ENCODE assay signal across 8 cellular contexts in genomic region chr12:121797937-121798801, GRCh38. TPM values are rescaled to one million over a fixed set of nuclear protein-coding genes. Genes with fewer than 3 reads are reported as not detected.
DNase-seq lines count a peak whose midpoint lies in the region; ATAC-seq, FAIRE-seq and TF ChIP-seq lines count a peak whose summit lies in the region.

No MANE protein-coding gene starts in this region.

- H3K27me3 ChIP-seq in left ventricle myocardium inferior (ENCODE audit: low read depth): no peaks in the 10 kb centered on the region

- no peak for FAIRE-seq in frontal cortex (lab: Jason Lieb, UNC)

- peaks cover 87% of the 10 kb centered on the region for H3K4me1 ChIP-seq in left ventricle myocardium inferior

- no peaks in the 10 kb centered on the region for H3K9me3 ChIP-seq in left ventricle myocardium inferior (replicated peaks)

- H3K9me3 Mint-ChIP-seq in activated naive CD8-positive, alpha-beta T cell treated with anti-CD3 and anti-CD28 coated beads, Interleukin-2, amount 50 U/mL, for 24 hours: no peaks in the 10 kb centered on the region

- H3K27me3 Mint-ChIP-seq in activated naive CD8-positive, alpha-beta T cell treated with anti-CD3 and anti-CD28 coated beads, Interleukin-2, amount 50 U/mL, for 24 hours: no peaks in the 10 kb centered on the region

- peaks cover 9% of the 10 kb centered on the region for H3K36me3 ChIP-seq in left ventricle myocardium inferior

- intact Hi-C loops in left ventricle myocardium inferior (cut with micrococcal nuclease): no loop called here

- peak overlapping the region; percentile 81 for H3K4me3 ChIP-seq in left ventricle myocardium inferior

- peak overlapping the region; percentile 100 for H3K27ac ChIP-seq in left ventricle myocardium inferior (replicated peaks)

- peak overlapping the region; percentile 85 for H3K27ac Mint-ChIP-seq in activated naive CD8-positive, alpha-beta T cell treated with anti-CD3 and anti-CD28 coated beads, Interleukin-2, amount 50 U/mL, for 24 hours

- peak; percentile 97 for DNase-seq in DMS79 (lab: John Stamatoyannopoulos, UW)
- peak; percentile 74 for DNase-seq in NCI-H2107 (lab: John Stamatoyannopoulos, UW)
- no peak for DNase-seq in activated naive CD8-positive, alpha-beta T cell treated with anti-CD3 and anti-CD28 coated beads, Interleukin-2, amount 50 U/mL, for 24 hours
- DNase-seq in left ventricle myocardium inferior: peak; percentile 84
- DNase-seq in putamen (ENCODE audit: low spot score): peak; percentile 51
- DNase-seq in frontal cortex (ENCODE audit: low spot score in 2 of 2): no peak
- no peak for DNase-seq in HK-2 (ENCODE audit: unreplicated experiment)

- peaks cover 17% of the 10 kb centered on the region for H3K36me3 Mint-ChIP-seq in activated naive CD8-positive, alpha-beta T cell treated with anti-CD3 and anti-CD28 coated beads, Interleukin-2, amount 50 U/mL, for 24 hours (ENCODE audit: low read depth)

- peak overlapping the region; percentile 81 for H3K4me3 Mint-ChIP-seq in activated naive CD8-positive, alpha-beta T cell treated with anti-CD3 and anti-CD28 coated beads, Interleukin-2, amount 50 U/mL, for 24 hours

- peaks cover 49% of the 10 kb centered on the region for H3K4me1 Mint-ChIP-seq in activated naive CD8-positive, alpha-beta T cell treated with anti-CD3 and anti-CD28 coated beads, Interleukin-2, amount 50 U/mL, for 24 hours

- TF ChIP-seq CTCF in left ventricle myocardium inferior (IDR thresholded peaks at IDR 0.05; ENCODE audit: borderline replicate concordance): no peak

- ATAC-seq in activated naive CD8-positive, alpha-beta T cell treated with anti-CD3 and anti-CD28 coated beads, Interleukin-2, amount 50 U/mL, for 24 hours: no peak
- ATAC-seq in GM18909 (IDR thresholded peaks at IDR 0.05; ENCODE audit: poor library complexity, unreplicated experiment): no peak

RNA-seq across cellular contexts. Expression of gene RHOF, which starts 4.7 kb away (rescaled TPM):
- total RNA-seq in left ventricle myocardium inferior (44.3 TPM), frontal cortex (13.0 TPM)

RNA-seq across cellular contexts. Expression of gene SETD1B, which starts 5.6 kb away (rescaled TPM):
- total RNA-seq in left ventricle myocardium inferior: 7.9 TPM
- 2.4 TPM for total RNA-seq in frontal cortex

Comparison
In these comparisons a context has a peak if more than half of its experiments do, and no peak if none do; other contexts are left out.
1. DNase-seq: peak in DMS79 (single experiment), NCI-H2107 (single experiment), left ventricle myocardium inferior (single experiment) and putamen (single experiment); none in activated naive CD8-positive, alpha-beta T cell treated with anti-CD3 and anti-CD28 coated beads, Interleukin-2, amount 50 U/mL, for 24 hours (single experiment), frontal cortex (0 of 2) and HK-2 (single experiment).